ENCODE assay signal across 22 cellular contexts in genomic region chr6:38052035-38052434, GRCh38.
A peak's percentile ranks its signal among the peaks of the same experiment; 100 is the strongest.
DNase-seq lines count a peak whose midpoint lies in the region; ATAC-seq and TF ChIP-seq lines count a peak whose summit lies in the region.
"Had no signal": no experiment of that assay in that cellular context is flagged by ENCODE, and none has a peak within 500 bp of the region (broad histone marks: within the 10 kb centered on the region; RNA-seq: fewer than 3 reads in every experiment).

No MANE protein-coding gene starts in this region.

- H3K27ac ChIP-seq in GM23338 (ENCODE audit: low read depth) (no peak overlapping the region), prostate gland (no peak overlapping the region)
- H3K27ac ChIP-seq: SK-N-MC had no signal

- no peaks in the 10 kb centered on the region; the same call in 2 of the 3 replicates for H3K9me3 Mint-ChIP-seq in GM23338
- H3K9me3 Mint-ChIP-seq: CD4-positive, alpha-beta memory T cell; HFFc6 had no signal

- no peak for TF ChIP-seq POLR2A in prostate gland (IDR thresholded peaks at IDR 0.05)

- no peaks in the 10 kb centered on the region for H3K9me3 ChIP-seq in prostate gland
- H3K9me3 ChIP-seq: Caco-2 had no signal

- no peaks in the 10 kb centered on the region for H3K36me3 ChIP-seq in GM23338 (ENCODE audit: insufficient read depth)
- H3K36me3 ChIP-seq in prostate gland, result no peaks in the 10 kb centered on the region

- no peak overlapping the region for H3K4me3 Mint-ChIP-seq in GM23338
- H3K4me3 Mint-ChIP-seq: CD4-positive, alpha-beta memory T cell; HFFc6 had no signal

- H3K36me3 Mint-ChIP-seq in GM23338 (ENCODE audit: low read depth), result peaks cover 5% of the 10 kb centered on the region

- H3K4me3 ChIP-seq in GM23338, result no peak overlapping the region
- H3K4me3 ChIP-seq in LNCaP clone FGC (ENCODE audit: low read depth, low read length), result no peak overlapping the region
- no peak overlapping the region for H3K4me3 ChIP-seq in epithelial cell of esophagus (ENCODE audit: low read length)
- H3K4me3 ChIP-seq in prostate gland, result no peak overlapping the region
- H3K4me3 ChIP-seq: SK-N-MC had no signal

- TF ChIP-seq CTCF in GM23338 (conservative IDR thresholded peaks at IDR 0.05; ENCODE audit: low read depth in 2 of 2), result no peak
- no peak for TF ChIP-seq CTCF in LNCaP clone FGC (IDR thresholded peaks at IDR 0.05; ENCODE audit: control insufficient read depth, extremely low read depth, insufficient read depth)
- TF ChIP-seq CTCF in epithelial cell of esophagus (IDR thresholded peaks at IDR 0.05; ENCODE audit: insufficient read depth, low read depth, low read length, missing control alignments), result no peak
- TF ChIP-seq CTCF in prostate gland (IDR thresholded peaks at IDR 0.05), result no peak

- H3F3A ChIP-seq in GM23338 (replicated peaks; ENCODE audit: low read depth), result no peaks in the 10 kb centered on the region

- H3K4me2 ChIP-seq in GM23338, result peak overlapping the region; percentile 25; the same call in 1 of the 2 replicates

- no peak for ATAC-seq in GM23338

- H3K4me1 ChIP-seq in GM23338 (ENCODE audit: insufficient read depth) (peaks cover 36% of the 10 kb centered on the region), prostate gland (replicated peaks) (peaks cover 5% of the 10 kb centered on the region)
- H3K4me1 ChIP-seq: Caco-2 had no signal

- no peak overlapping the region for H2AFZ ChIP-seq in GM23338

- no peaks in the 10 kb centered on the region for H3K27me3 ChIP-seq in GM23338 (ENCODE audit: insufficient read depth)
- no peaks in the 10 kb centered on the region for H3K27me3 ChIP-seq in prostate gland (replicated peaks; ENCODE audit: insufficient read depth)

- peaks cover 9% of the 10 kb centered on the region for H3K27me3 Mint-ChIP-seq in GM23338 (ENCODE audit: insufficient read depth, low read depth, poor library complexity)
- H3K27me3 Mint-ChIP-seq: CD4-positive, alpha-beta memory T cell had no signal

- intact Hi-C loops in prostate gland (cut with DNase I), result no loop called here
- intact Hi-C loops in cardiac septum (cut with DNase I), result no loop called here

- DNase-seq in GM23338 (ENCODE audit: low spot score) (no peak), LNCaP clone FGC (ENCODE audit: low read depth) (peak; percentile 93), epithelial cell of esophagus (ENCODE audit: low read depth) (peak; percentile 65), prostate gland (ENCODE audit: low spot score) (peak; percentile 26), cardiac septum (ENCODE audit: low spot score) (no peak)
- DNase-seq in NK-92 treated with Interleukin-12 subunit alpha and Interleukin-12 subunit beta, amount 100 ng/mL, for 24 hours (lab: John Stamatoyannopoulos, UW), result no peak
- no peak for DNase-seq in activated CD4-positive, CD25-positive, alpha-beta regulatory T cell treated with anti-CD3 and anti-CD28 coated beads, Interleukin-2, amount 50 U/mL, for 72 hours
- DNase-seq: Caco-2; CD4-positive, alpha-beta memory T cell; DMS 273 treated with DMSO at 0.1 percent for 48 hours; DMS79 treated with DMSO at 0.1 percent for 48 hours; H7; HFFc6; KG1; MV-4-11; NCI-H1105 treated with DMSO at 0.1 percent for 48 hours; NCI-H2029 treated with DMSO at 0.1 percent for 48 hours; NCI-H226; NCI-H510A treated with DMSO at 0.1 percent for 48 hours; NCI-H774; Right ventricle myocardium superior had no signal

- peaks cover 38% of the 10 kb centered on the region for H3K4me1 Mint-ChIP-seq in GM23338

- 65% methylated on average over 1 of the region's 1 CpG for WGBS in prostate gland

- H3K79me2 ChIP-seq in GM23338 (replicated peaks; ENCODE audit: insufficient read depth), result no peaks in the 10 kb centered on the region; the same call in 1 of the 2 replicates

- no peak overlapping the region for H3K27ac Mint-ChIP-seq in GM23338
- H3K27ac Mint-ChIP-seq: HFFc6 had no signal

- no peaks in the 10 kb centered on the region for H4K20me1 ChIP-seq in GM23338 (replicated peaks; ENCODE audit: insufficient read depth)

- no peaks in the 10 kb centered on the region for H3K9me2 ChIP-seq in GM23338 (ENCODE audit: insufficient read depth)

TF ChIP-seq in GM23338, 12 proteins besides CTCF, POLR2A, EP300 and RAD21 (continues in another document):
- TF ChIP-seq, protein P1, sequence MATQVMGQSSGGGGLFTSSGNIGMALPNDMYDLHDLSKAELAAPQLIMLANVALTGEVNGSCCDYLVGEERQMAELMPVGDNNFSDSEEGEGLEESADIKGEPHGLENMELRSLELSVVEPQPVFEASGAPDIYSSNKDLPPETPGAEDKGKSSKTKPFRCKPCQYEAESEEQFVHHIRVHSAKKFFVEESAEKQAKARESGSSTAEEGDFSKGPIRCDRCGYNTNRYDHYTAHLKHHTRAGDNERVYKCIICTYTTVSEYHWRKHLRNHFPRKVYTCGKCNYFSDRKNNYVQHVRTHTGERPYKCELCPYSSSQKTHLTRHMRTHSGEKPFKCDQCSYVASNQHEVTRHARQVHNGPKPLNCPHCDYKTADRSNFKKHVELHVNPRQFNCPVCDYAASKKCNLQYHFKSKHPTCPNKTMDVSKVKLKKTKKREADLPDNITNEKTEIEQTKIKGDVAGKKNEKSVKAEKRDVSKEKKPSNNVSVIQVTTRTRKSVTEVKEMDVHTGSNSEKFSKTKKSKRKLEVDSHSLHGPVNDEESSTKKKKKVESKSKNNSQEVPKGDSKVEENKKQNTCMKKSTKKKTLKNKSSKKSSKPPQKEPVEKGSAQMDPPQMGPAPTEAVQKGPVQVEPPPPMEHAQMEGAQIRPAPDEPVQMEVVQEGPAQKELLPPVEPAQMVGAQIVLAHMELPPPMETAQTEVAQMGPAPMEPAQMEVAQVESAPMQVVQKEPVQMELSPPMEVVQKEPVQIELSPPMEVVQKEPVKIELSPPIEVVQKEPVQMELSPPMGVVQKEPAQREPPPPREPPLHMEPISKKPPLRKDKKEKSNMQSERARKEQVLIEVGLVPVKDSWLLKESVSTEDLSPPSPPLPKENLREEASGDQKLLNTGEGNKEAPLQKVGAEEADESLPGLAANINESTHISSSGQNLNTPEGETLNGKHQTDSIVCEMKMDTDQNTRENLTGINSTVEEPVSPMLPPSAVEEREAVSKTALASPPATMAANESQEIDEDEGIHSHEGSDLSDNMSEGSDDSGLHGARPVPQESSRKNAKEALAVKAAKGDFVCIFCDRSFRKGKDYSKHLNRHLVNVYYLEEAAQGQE (IDR thresholded peaks at IDR 0.05; ENCODE audit: unreplicated experiment), result no peak
- TF ChIP-seq EZH2phosphoT487 (IDR thresholded peaks at IDR 0.05; ENCODE audit: unreplicated experiment), result no peak
- TF ChIP-seq NANOG (IDR thresholded peaks at IDR 0.05; ENCODE audit: borderline replicate concordance), result no peak
- TF ChIP-seq EZH2 (IDR thresholded peaks at IDR 0.05; ENCODE audit: low read depth, unreplicated experiment), result no peak
- no peak for TF ChIP-seq JUNB (IDR thresholded peaks at IDR 0.05; ENCODE audit: unreplicated experiment)
- TF ChIP-seq ZNF331 (CRISPR knock-in tag; IDR thresholded peaks at IDR 0.05; ENCODE audit: low read depth), result no peak
- TF ChIP-seq, protein P2, sequence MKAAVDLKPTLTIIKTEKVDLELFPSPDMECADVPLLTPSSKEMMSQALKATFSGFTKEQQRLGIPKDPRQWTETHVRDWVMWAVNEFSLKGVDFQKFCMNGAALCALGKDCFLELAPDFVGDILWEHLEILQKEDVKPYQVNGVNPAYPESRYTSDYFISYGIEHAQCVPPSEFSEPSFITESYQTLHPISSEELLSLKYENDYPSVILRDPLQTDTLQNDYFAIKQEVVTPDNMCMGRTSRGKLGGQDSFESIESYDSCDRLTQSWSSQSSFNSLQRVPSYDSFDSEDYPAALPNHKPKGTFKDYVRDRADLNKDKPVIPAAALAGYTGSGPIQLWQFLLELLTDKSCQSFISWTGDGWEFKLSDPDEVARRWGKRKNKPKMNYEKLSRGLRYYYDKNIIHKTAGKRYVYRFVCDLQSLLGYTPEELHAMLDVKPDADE (IDR thresholded peaks at IDR 0.05), result no peak
- TF ChIP-seq ZNF114 (CRISPR knock-in tag; IDR thresholded peaks at IDR 0.05), result no peak
- TF ChIP-seq STAT1 (IDR thresholded peaks at IDR 0.05; ENCODE audit: unreplicated experiment), result no peak
- TF ChIP-seq POLR2AphosphoS5 (IDR thresholded peaks at IDR 0.05; ENCODE audit: low read depth), result no peak

Comparison
In these comparisons a context has a peak if more than half of its experiments do, and no peak if none do; other contexts are left out.
1. DNase-seq: peak in LNCaP clone FGC (single experiment), epithelial cell of esophagus (single experiment) and prostate gland (single experiment); none in GM23338 (single experiment), NK-92 treated with Interleukin-12 subunit alpha and Interleukin-12 subunit beta, amount 100 ng/mL, for 24 hours (single experiment), activated CD4-positive, CD25-positive, alpha-beta regulatory T cell treated with anti-CD3 and anti-CD28 coated beads, Interleukin-2, amount 50 U/mL, for 72 hours (single experiment) and cardiac septum (single experiment).